In the genomic region with DNA sequence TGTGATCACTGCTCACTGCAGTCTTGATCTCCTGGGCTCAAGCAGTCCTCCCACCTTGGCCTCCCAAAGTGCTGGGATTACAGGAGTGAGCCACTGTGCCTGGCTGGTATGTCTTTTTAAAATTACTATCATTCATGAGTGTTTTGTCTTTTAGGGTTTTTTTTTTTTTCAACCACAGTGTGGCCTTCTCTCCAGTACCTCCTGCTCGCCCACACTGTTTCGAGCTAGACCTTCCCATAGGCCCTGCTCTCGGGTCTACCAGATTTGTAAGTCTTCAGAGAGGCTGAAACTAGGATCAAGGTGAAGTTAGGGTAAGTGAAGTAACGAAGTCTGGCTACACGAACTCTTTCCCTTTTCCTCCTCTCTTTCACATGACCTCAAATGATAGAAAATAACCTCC, we compare ENCODE assay signal across 13 cellular contexts. TPM values are rescaled to one million over a fixed set of nuclear protein-coding genes. Genes with fewer than 3 reads are reported as not detected.
DNase-seq lines count a peak whose midpoint lies in the region; ATAC-seq, FAIRE-seq and TF ChIP-seq lines count a peak whose summit lies in the region.
"Had no signal": no experiment of that assay in that cellular context is flagged by ENCODE, and none has a peak within 500 bp of the region (broad histone marks: within the 10 kb centered on the region; RNA-seq: fewer than 3 reads in every experiment).

No MANE protein-coding gene starts in this region.

- no peaks in the 10 kb centered on the region for H3K27me3 ChIP-seq in mesendoderm (ENCODE audit: insufficient read depth, low read length, poor library complexity)

- H3K4me1 Mint-ChIP-seq in activated naive CD4-positive, alpha-beta T cell treated with anti-CD3 and anti-CD28 coated beads for 36 hours (ENCODE audit: low read depth), result peaks cover 81% of the 10 kb centered on the region
- H3K4me1 Mint-ChIP-seq in activated CD8-positive, alpha-beta T cell treated with anti-CD3 and anti-CD28 coated beads for 36 hours (ENCODE audit: low read depth), result peaks cover 69% of the 10 kb centered on the region
- peaks cover 49% of the 10 kb centered on the region for H3K4me1 Mint-ChIP-seq in type B pancreatic cell (ENCODE audit: unreplicated experiment)

- no peak overlapping the region for H4K5ac ChIP-seq in mesendoderm (ENCODE audit: low read length)

- H3K4me3 Mint-ChIP-seq in activated naive CD4-positive, alpha-beta T cell treated with anti-CD3 and anti-CD28 coated beads for 36 hours, result peak overlapping the region; percentile 95
- H3K4me3 Mint-ChIP-seq in activated CD8-positive, alpha-beta T cell treated with anti-CD3 and anti-CD28 coated beads for 36 hours, result peak overlapping the region; percentile 91
- peak overlapping the region; percentile 47 for H3K4me3 Mint-ChIP-seq in type B pancreatic cell
- H3K4me3 Mint-ChIP-seq: WTC11 had no signal

- no peaks in the 10 kb centered on the region for H3K27me3 Mint-ChIP-seq in activated naive CD4-positive, alpha-beta T cell treated with anti-CD3 and anti-CD28 coated beads for 36 hours (ENCODE audit: low read depth)
- no peaks in the 10 kb centered on the region for H3K27me3 Mint-ChIP-seq in activated CD8-positive, alpha-beta T cell treated with anti-CD3 and anti-CD28 coated beads for 36 hours
- no peaks in the 10 kb centered on the region for H3K27me3 Mint-ChIP-seq in type B pancreatic cell

- no peak overlapping the region for H3K4me2 ChIP-seq in mesendoderm (ENCODE audit: low read length)

- FAIRE-seq in H54 (lab: Jason Lieb, UNC), result no peak

- peak overlapping the region; percentile 99 for H3K27ac Mint-ChIP-seq in activated naive CD4-positive, alpha-beta T cell treated with anti-CD3 and anti-CD28 coated beads for 36 hours
- peak overlapping the region; percentile 98 for H3K27ac Mint-ChIP-seq in activated CD8-positive, alpha-beta T cell treated with anti-CD3 and anti-CD28 coated beads for 36 hours
- peak overlapping the region; percentile 93 for H3K27ac Mint-ChIP-seq in type B pancreatic cell
- H3K27ac Mint-ChIP-seq: WTC11 had no signal

- H3K4ac ChIP-seq in mesendoderm (ENCODE audit: low read depth, low read length), result no peak overlapping the region

- no peaks in the 10 kb centered on the region for H3K79me2 ChIP-seq in mesendoderm (ENCODE audit: control insufficient read depth, insufficient read depth, low read length)

- intact Hi-C loops in activated naive CD4-positive, alpha-beta T cell treated with anti-CD3 and anti-CD28 coated beads for 36 hours (cut with micrococcal nuclease), result loop anchor here (1.0 to 10.0 kb wide), 9 partner anchors 8 to 1575 kb away; partner anchors contain the start of genes ATF1, LARP4 and TFCP2
- intact Hi-C loops in activated CD8-positive, alpha-beta T cell treated with anti-CD3 and anti-CD28 coated beads for 36 hours (cut with micrococcal nuclease), result no loop called here

- peak; percentile 59 for DNase-seq in activated naive CD4-positive, alpha-beta T cell treated with anti-CD3 and anti-CD28 coated beads for 36 hours
- DNase-seq in activated naive CD4-positive, alpha-beta T cell treated with anti-CD3 and anti-CD28 coated beads, Interleukin-2, amount 50 U/mL, for 16 hours, result no peak
- DNase-seq in activated CD8-positive, alpha-beta T cell treated with anti-CD3 and anti-CD28 coated beads for 36 hours, result peak; percentile 69
- DNase-seq in mesendoderm, result no peak
- no peak for DNase-seq in type B pancreatic cell (ENCODE audit: extremely low spot score, unreplicated experiment)
- no peak for DNase-seq in cerebellar nuclear complex (lab: John Stamatoyannopoulos, UW)
- DNase-seq in H54 (ENCODE audit: insufficient read length, low spot score), result no peak
- DNase-seq: posterior cingulate gyrus, RPMI8226 had no signal

- no peak overlapping the region for H2BK15ac ChIP-seq in mesendoderm (replicated peaks; ENCODE audit: low read depth)

- H3K4me3 ChIP-seq in mesendoderm (ENCODE audit: low read length), result no peak overlapping the region

- H2AK5ac ChIP-seq in mesendoderm (ENCODE audit: low read length), result no peak overlapping the region

- no peak overlapping the region for H2BK5ac ChIP-seq in mesendoderm (ENCODE audit: low read length)

- H2BK120ac ChIP-seq in mesendoderm (ENCODE audit: low read depth, low read length), result no peak overlapping the region

- no peak for TF ChIP-seq POLR2A in H54 (IDR thresholded peaks at IDR 0.05; ENCODE audit: low read depth, low read length)

- H3K4me1 ChIP-seq in mesendoderm (ENCODE audit: control insufficient read depth, low read depth, low read length), result peaks cover 9% of the 10 kb centered on the region

- H3K9ac ChIP-seq in mesendoderm (ENCODE audit: low read length), result no peak overlapping the region

- ATAC-seq in activated CD8-positive, alpha-beta T cell treated with anti-CD3 and anti-CD28 coated beads for 36 hours, result peak; percentile 18
- no peak for ATAC-seq in GM21360 (IDR thresholded peaks at IDR 0.05; ENCODE audit: unreplicated experiment)
- ATAC-seq: WTC11 had no signal

- no peak overlapping the region for H3K27ac ChIP-seq in mesendoderm (ENCODE audit: low read depth, low read length)

- CTCF ChIA-PET in activated naive CD4-positive, alpha-beta T cell treated with anti-CD3 and anti-CD28 coated beads for 36 hours (lab: Charles Lee), result interaction anchor here (0.7 to 3.4 kb wide), 3 partner anchors 18 to 105 kb away, joined by 4 to 19 read pairs (median 11); partner anchors contain the start of gene SMAGP
- CTCF ChIA-PET in activated CD8-positive, alpha-beta T cell treated with anti-CD3 and anti-CD28 coated beads for 36 hours (lab: Charles Lee), result interaction anchor here (0.9 to 5.9 kb wide), 4 partner anchors 13 to 19 kb away, joined by 3 to 38 read pairs (median 3); no protein-coding TSS in a partner anchor

- POLR2A ChIA-PET in activated CD8-positive, alpha-beta T cell treated with anti-CD3 and anti-CD28 coated beads for 36 hours (lab: Charles Lee), result interaction anchor here (0.6 to 1.6 kb wide), 6 partner anchors 10 to 297 kb away, joined by 3 to 4 read pairs (median 3); partner anchors contain the start of gene CSRNP2

- peak overlapping the region; percentile 4 for H3K56ac ChIP-seq in mesendoderm (ENCODE audit: low read length)

- H3K18ac ChIP-seq in mesendoderm (ENCODE audit: low read length), result no peak overlapping the region

- WGBS in mesendoderm (ENCODE audit: extremely low coverage, insufficient coverage, low lambda C conversion rate), result no CpG with 5 or more reads among the region's 5 CpGs

- no peaks in the 10 kb centered on the region for H3K79me1 ChIP-seq in mesendoderm (ENCODE audit: low read length)

- TF ChIP-seq CTCF in activated CD8-positive, alpha-beta T cell treated with anti-CD3 and anti-CD28 coated beads for 36 hours (IDR thresholded peaks at IDR 0.05), result no peak
- no peak for TF ChIP-seq CTCF in type B pancreatic cell (conservative IDR thresholded peaks at IDR 0.05)

- H3K36me3 ChIP-seq in mesendoderm (ENCODE audit: control insufficient read depth, insufficient read depth, low read length), result no peaks in the 10 kb centered on the region

- H3K23ac ChIP-seq in mesendoderm (ENCODE audit: low read length), result no peak overlapping the region

- peaks cover 2% of the 10 kb centered on the region for H3K9me3 Mint-ChIP-seq in activated naive CD4-positive, alpha-beta T cell treated with anti-CD3 and anti-CD28 coated beads for 36 hours
- H3K9me3 Mint-ChIP-seq in activated CD8-positive, alpha-beta T cell treated with anti-CD3 and anti-CD28 coated beads for 36 hours, result no peaks in the 10 kb centered on the region
- peaks cover 5% of the 10 kb centered on the region for H3K9me3 Mint-ChIP-seq in type B pancreatic cell
- H3K9me3 Mint-ChIP-seq: WTC11 had no signal

- peaks cover 31% of the 10 kb centered on the region for H3K36me3 Mint-ChIP-seq in activated naive CD4-positive, alpha-beta T cell treated with anti-CD3 and anti-CD28 coated beads for 36 hours (ENCODE audit: low read depth)
- peaks cover 34% of the 10 kb centered on the region for H3K36me3 Mint-ChIP-seq in activated CD8-positive, alpha-beta T cell treated with anti-CD3 and anti-CD28 coated beads for 36 hours (ENCODE audit: low read depth)
- H3K36me3 Mint-ChIP-seq in type B pancreatic cell, result peaks cover 3% of the 10 kb centered on the region
- H3K36me3 Mint-ChIP-seq: WTC11 had no signal

- H4K8ac ChIP-seq in mesendoderm (ENCODE audit: low read depth, low read length), result no peak overlapping the region

RNA-seq across cellular contexts. Expression of gene BIN2, which starts 1.5 kb away (rescaled TPM):
- total RNA-seq in activated naive CD4-positive, alpha-beta T cell treated with anti-CD3 and anti-CD28 coated beads for 36 hours, result 10 to 100 TPM; 32.9 to 33.8 TPM
- total RNA-seq in activated CD8-positive, alpha-beta T cell treated with anti-CD3 and anti-CD28 coated beads for 36 hours, result 10 to 100 TPM; 39.5 to 41.7 TPM
- 0.11 TPM for polyA plus RNA-seq in mesendoderm (2013, experiment 1 of 2)
- polyA plus RNA-seq in mesendoderm (2013, experiment 2 of 2), result 0.07 TPM
- total RNA-seq in type B pancreatic cell (ENCODE audit: low replicate concordance), result 0.19 TPM in 1 of 2 replicates, not detected in the other
- total RNA-seq: kidney epithelial cell had no signal

RNA-seq across cellular contexts. Expression of gene CELA1, which starts 24.0 kb away (rescaled TPM):
- under 1 TPM in 1 of 2 experiments, not detected in 1; 0.29 TPM for total RNA-seq in activated naive CD4-positive, alpha-beta T cell treated with anti-CD3 and anti-CD28 coated beads for 36 hours
- under 1 TPM in 1 of 2 experiments, not detected in 1; 0.29 TPM for total RNA-seq in activated CD8-positive, alpha-beta T cell treated with anti-CD3 and anti-CD28 coated beads for 36 hours
- not detected for polyA plus RNA-seq in mesendoderm (2013, experiment 1 of 2)
- not detected for polyA plus RNA-seq in mesendoderm (2013, experiment 2 of 2)
- total RNA-seq in type B pancreatic cell (ENCODE audit: low replicate concordance), result not detected in 2 replicates
- total RNA-seq: HT1080, kidney epithelial cell, WTC11 had no signal

RNA-seq across cellular contexts. Expression of gene SMAGP, which starts 52.2 kb away (rescaled TPM):
- total RNA-seq in activated naive CD4-positive, alpha-beta T cell treated with anti-CD3 and anti-CD28 coated beads for 36 hours, result 1 to 10 TPM in 1 of 2 experiments, under 1 TPM in 1; 0.54 to 1.2 TPM
- 1 to 10 TPM in 1 of 2 experiments, under 1 TPM in 1; 0.96 to 1.4 TPM for total RNA-seq in activated CD8-positive, alpha-beta T cell treated with anti-CD3 and anti-CD28 coated beads for 36 hours
- 17.0 TPM for polyA plus RNA-seq in mesendoderm (2013, experiment 1 of 2)
- 17.0 TPM for polyA plus RNA-seq in mesendoderm (2013, experiment 2 of 2)
- total RNA-seq in type B pancreatic cell (ENCODE audit: low replicate concordance), result 35.5 and 80.7 TPM in 2 replicates

Comparison
In these comparisons a context has a peak if more than half of its experiments do, and no peak if none do; other contexts are left out.
1. DNase-seq: peak in activated naive CD4-positive, alpha-beta T cell treated with anti-CD3 and anti-CD28 coated beads for 36 hours (single experiment) and activated CD8-positive, alpha-beta T cell treated with anti-CD3 and anti-CD28 coated beads for 36 hours (single experiment); none in activated naive CD4-positive, alpha-beta T cell treated with anti-CD3 and anti-CD28 coated beads, Interleukin-2, amount 50 U/mL, for 16 hours (single experiment), mesendoderm (single experiment), type B pancreatic cell (single experiment), cerebellar nuclear complex (0 of 2) and H54 (single experiment).
2. RNA of gene BIN2, which starts 1.5 kb away (total RNA-seq): 39.5 to 41.7 TPM in activated CD8-positive, alpha-beta T cell treated with anti-CD3 and anti-CD28 coated beads for 36 hours and 32.9 to 33.8 TPM in activated naive CD4-positive, alpha-beta T cell treated with anti-CD3 and anti-CD28 coated beads for 36 hours; 0.19 TPM in type B pancreatic cell; every median in the first group is over 10 times any median in the second.
3. RNA of gene SMAGP, which starts 52.2 kb away (total RNA-seq): 35.5 to 80.7 TPM in type B pancreatic cell; 0.96 to 1.4 TPM in activated CD8-positive, alpha-beta T cell treated with anti-CD3 and anti-CD28 coated beads for 36 hours and 0.54 to 1.2 TPM in activated naive CD4-positive, alpha-beta T cell treated with anti-CD3 and anti-CD28 coated beads for 36 hours; every median in the first group is over 10 times any median in the second.
4. Peak in every context shown above with its lines, with median percentiles within 50 percentile points of each other: H3K27ac Mint-ChIP-seq and H3K4me3 Mint-ChIP-seq.